In the genomic region with DNA sequence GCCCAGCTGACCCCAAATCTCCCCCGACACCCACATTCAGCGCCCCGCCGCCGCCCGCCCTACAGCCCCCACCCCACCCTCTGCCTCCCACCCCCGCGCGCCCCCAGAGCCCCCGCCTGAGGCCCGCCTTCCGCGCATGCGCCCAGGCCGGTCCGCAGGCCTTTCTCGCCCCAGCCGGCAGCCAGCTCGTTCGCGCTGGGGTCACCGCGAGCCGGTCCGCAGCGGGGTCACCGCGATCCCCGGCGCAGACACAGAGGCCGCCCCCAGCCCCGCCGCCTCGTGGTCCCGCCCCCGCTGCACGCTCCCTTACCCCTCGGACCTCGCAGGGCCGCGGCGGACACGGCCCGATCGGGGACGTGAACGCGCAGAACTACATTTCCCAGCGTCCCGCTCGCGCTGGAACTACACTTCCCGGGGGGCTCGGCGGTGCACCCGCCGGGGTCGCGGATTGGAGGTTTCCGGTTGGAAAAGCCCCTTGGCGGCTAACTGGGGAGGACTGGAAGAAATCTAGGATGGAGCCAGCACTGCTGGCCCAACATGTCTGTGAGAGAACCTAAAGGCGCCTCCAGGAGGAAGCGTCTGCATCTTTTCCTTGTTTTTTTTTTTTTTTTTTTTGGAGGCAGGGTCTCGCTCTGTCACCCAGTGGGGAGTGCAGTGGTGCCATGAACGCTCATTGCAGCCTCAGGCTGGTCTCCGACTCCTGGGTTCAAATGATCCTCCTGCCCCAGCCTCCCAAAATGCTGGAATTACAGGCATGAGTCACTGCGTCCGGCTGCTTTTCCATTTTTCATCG, we compare ENCODE assay signal across 8 cellular contexts. TPM values are rescaled to one million over a fixed set of nuclear protein-coding genes. Genes with fewer than 3 reads are reported as not detected.
DNase-seq lines count a peak whose midpoint lies in the region; ATAC-seq and TF ChIP-seq lines count a peak whose summit lies in the region.

A gene (minus strand): TSS at position 374 of the 793 bp plus-strand sequence. CDS start 10,671 bp downstream, outside the sequence.

- peak; percentile 92 for ATAC-seq in HG02588 (IDR thresholded peaks at IDR 0.05; ENCODE audit: unreplicated experiment)

- H3K9me3 ChIP-seq in ascending aorta (peaks cover 25 to 37% of the 10 kb centered on the region in 2 donors), uterus (peaks cover 0 to 8% of the 10 kb centered on the region in 2 donors)

- H3K4me1 ChIP-seq in ascending aorta (peaks cover 0 to 2% of the 10 kb centered on the region in 2 donors), uterus (no peaks in the 10 kb centered on the region)

- intact Hi-C loops in ascending aorta (cut with DNase I) (loop anchor here (1.0 to 5.0 kb wide), 6 partner anchors 30 to 129 kb away; a partner anchor contains a TSS), uterus (cut with DNase I; ENCODE audit: low total_unique reads) (no loop called here)

- DNase-seq in GM12864 (ENCODE audit: low read depth) (peak; percentile 50), NCI-H1092 treated with DMSO at 0.1 percent for 48 hours (lab: John Stamatoyannopoulos, UW) (peak; percentile 87), T-helper 2 cell (peak; percentile 70 to 90 (median 79)), ascending aorta (ENCODE audit: low spot score in 2 of 2) (peak; percentile 41 to 91), hepatic stellate cell (ENCODE audit: low spot score) (peak; percentile 97), putamen (ENCODE audit: low spot score) (peak; percentile 88), uterus (peak; percentile 85 to 91)

- H3K4me3 ChIP-seq in GM12864 (ENCODE audit: low read depth, low read length): peak within 1 kb of the TSS; percentile 78
- peak within 1 kb of the TSS; percentile 80 to 98 for H3K4me3 ChIP-seq in ascending aorta
- peak within 1 kb of the TSS; percentile 61 to 92 for H3K4me3 ChIP-seq in uterus

- H3K27ac ChIP-seq in ascending aorta (peak within 1 kb of the TSS; percentile 89 to 92), uterus (peak within 1 kb of the TSS; percentile 93 to 94)

- peak in 1 of 2 donors; percentile 26 for TF ChIP-seq POLR2A in uterus (IDR thresholded peaks at IDR 0.05)

- H3K27me3 ChIP-seq in ascending aorta (no peaks in the 10 kb centered on the region), uterus (no peaks in the 10 kb centered on the region)

- H3K36me3 ChIP-seq in ascending aorta (peaks cover 0 to 11% of the 10 kb centered on the region in 2 donors), uterus (no peaks in the 10 kb centered on the region)

- no peak for TF ChIP-seq CTCF in GM12864 (IDR thresholded peaks at IDR 0.05; ENCODE audit: low read depth, low read length, missing control alignments)
- TF ChIP-seq CTCF in ascending aorta (IDR thresholded peaks at IDR 0.05): no peak
- TF ChIP-seq CTCF in uterus (IDR thresholded peaks at IDR 0.05): peak in 1 of 4 experiments; percentile 9

RNA-seq across cellular contexts. Expression of the gene that starts here (rescaled TPM):
- total RNA-seq in ascending aorta (1.3 TPM), uterus (10 to 100 TPM in 3 of 4 donors, 1 to 10 TPM in 1; 3.8 to 23.6 (median 16.7) TPM)

Comparison
In these comparisons a context has a peak if more than half of its experiments do, and no peak if none do; other contexts are left out.
1. Peak in every context shown above with its lines: DNase-seq, ATAC-seq, H3K4me3 ChIP-seq and H3K27ac ChIP-seq.